In the genomic region with DNA sequence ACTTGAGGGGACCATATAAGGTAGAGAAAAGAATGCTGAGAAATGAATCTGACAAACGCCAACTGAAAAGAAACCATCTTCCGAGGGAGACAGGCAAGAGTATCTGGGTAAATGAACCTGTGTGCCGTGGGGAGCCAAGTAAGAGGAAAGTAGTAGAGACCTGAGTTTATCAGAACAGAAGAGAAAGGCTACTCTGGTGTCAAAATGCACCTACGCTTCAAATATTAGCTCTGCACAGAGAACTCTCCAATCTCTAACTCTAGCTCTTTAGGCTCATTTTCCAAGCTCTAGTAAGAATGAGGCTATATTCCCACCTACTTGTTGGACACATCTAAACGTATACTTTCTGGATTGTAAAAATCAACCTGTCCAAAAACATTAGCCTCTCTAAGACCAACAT, we compare ENCODE assay signal across 21 cellular contexts. TPM values are rescaled to one million over a fixed set of nuclear protein-coding genes. Genes with fewer than 3 reads are reported as not detected.
DNase-seq lines count a peak whose midpoint lies in the region; ATAC-seq, FAIRE-seq and TF ChIP-seq lines count a peak whose summit lies in the region.
"Had no signal": no experiment of that assay in that cellular context is flagged by ENCODE, and none has a peak within 500 bp of the region (broad histone marks: within the 10 kb centered on the region; RNA-seq: fewer than 3 reads in every experiment).

No MANE protein-coding gene starts in this region.

- no peak for DNase-seq in activated CD8-positive, alpha-beta T cell treated with anti-CD3 and anti-CD28 coated beads, Interleukin-2, amount 10 ng/mL, durations not matched to agents 7 days and 5 days
- no peak for DNase-seq in activated CD8-positive, alpha-beta T cell treated with anti-CD3 and anti-CD28 coated beads for 36 hours
- no peak for DNase-seq in CD4-positive, CD25-positive, alpha-beta regulatory T cell
- no peak for DNase-seq in right lobe of liver
- no peak for DNase-seq in GM12892 (ENCODE audit: insufficient read length)
- DNase-seq: Caco-2, DMS79, EL, GDM1, MM.1S, NCI-H2029, NCI-H446 treated with DMSO at 0.1 percent for 48 hours, NCI-H526 treated with DMSO at 0.1 percent for 48 hours, PC-9, SJCRH30 had no signal

- no peak overlapping the region for H3K4me3 ChIP-seq in CD4-positive, CD25-positive, alpha-beta regulatory T cell (ENCODE audit: low read depth, low read length)
- peak overlapping the region in 1 of 3 donors; percentile 23 for H3K4me3 ChIP-seq in right lobe of liver
- H3K4me3 ChIP-seq: PC-9, SJCRH30 had no signal

- peaks cover 5% of the 10 kb centered on the region for H3K4me1 ChIP-seq in CD4-positive, CD25-positive, alpha-beta regulatory T cell (ENCODE audit: control insufficient read depth, insufficient read depth, low read length, poor library complexity, severe bottlenecking)
- H3K4me1 ChIP-seq in right lobe of liver = peaks cover 0 to 17% (median 5%) of the 10 kb centered on the region in 4 donors
- H3K4me1 ChIP-seq: Caco-2, SJCRH30 had no signal

- TF ChIP-seq POLR2A in right lobe of liver (IDR thresholded peaks at IDR 0.05) (no peak), GM12892 (IDR thresholded peaks at IDR 0.05; ENCODE audit: low read depth, low read length) (no peak)

- no peaks in the 10 kb centered on the region for H3K9me3 Mint-ChIP-seq in activated CD8-positive, alpha-beta T cell treated with anti-CD3 and anti-CD28 coated beads, Interleukin-2, amount 10 ng/mL, durations not matched to agents 7 days and 5 days (ENCODE audit: insufficient read depth)
- no peaks in the 10 kb centered on the region for H3K9me3 Mint-ChIP-seq in activated CD8-positive, alpha-beta T cell treated with anti-CD3 and anti-CD28 coated beads for 36 hours
- H3K9me3 Mint-ChIP-seq in CD4-positive, CD25-positive, alpha-beta regulatory T cell = no peaks in the 10 kb centered on the region
- H3K9me3 Mint-ChIP-seq in activated T-helper 17 cell treated with anti-CD3 and anti-CD28 coated beads, Interleukin-2, amount 50 U/mL, for 72 hours = no peaks in the 10 kb centered on the region
- H3K9me3 Mint-ChIP-seq: IgD-negative memory B cell had no signal

- peak overlapping the region; percentile 11 for H3K27ac Mint-ChIP-seq in activated CD8-positive, alpha-beta T cell treated with anti-CD3 and anti-CD28 coated beads, Interleukin-2, amount 10 ng/mL, durations not matched to agents 7 days and 5 days
- H3K27ac Mint-ChIP-seq in activated CD8-positive, alpha-beta T cell treated with anti-CD3 and anti-CD28 coated beads for 36 hours = no peak overlapping the region
- H3K27ac Mint-ChIP-seq in CD4-positive, CD25-positive, alpha-beta regulatory T cell = peak overlapping the region; percentile 38 to 55 (median 54)
- peak overlapping the region; percentile 82 for H3K27ac Mint-ChIP-seq in activated T-helper 17 cell treated with anti-CD3 and anti-CD28 coated beads, Interleukin-2, amount 50 U/mL, for 72 hours

- CTCF ChIA-PET in activated CD8-positive, alpha-beta T cell treated with anti-CD3 and anti-CD28 coated beads, Interleukin-2, amount 10 ng/mL, durations not matched to agents 7 days and 5 days (lab: Charles Lee) = interaction anchor here (0.6 kb wide), 1 partner anchor 1467 kb away, joined by 4 read pairs; no protein-coding TSS in a partner anchor
- CTCF ChIA-PET in activated CD8-positive, alpha-beta T cell treated with anti-CD3 and anti-CD28 coated beads for 36 hours (lab: Charles Lee) = no interaction called here

- no peak for ATAC-seq in activated CD8-positive, alpha-beta T cell treated with anti-CD3 and anti-CD28 coated beads, Interleukin-2, amount 10 ng/mL, durations not matched to agents 7 days and 5 days
- ATAC-seq in activated CD8-positive, alpha-beta T cell treated with anti-CD3 and anti-CD28 coated beads for 36 hours = no peak
- ATAC-seq in CD4-positive, CD25-positive, alpha-beta regulatory T cell (ENCODE audit: low read depth in 2 of 2) = no peak
- no peak for ATAC-seq in activated T-helper 17 cell treated with anti-CD3 and anti-CD28 coated beads, Interleukin-2, amount 50 U/mL, for 72 hours (replicated peaks)
- peak; percentile 46 to 69 (median 57) for ATAC-seq in right lobe of liver
- ATAC-seq in GM21526 (IDR thresholded peaks at IDR 0.05; ENCODE audit: low FRiP score, unreplicated experiment) = no peak
- ATAC-seq: Right ventricle myocardium inferior had no signal

- FAIRE-seq in GM12892 (lab: Jason Lieb, UNC) = no peak
- FAIRE-seq: GM12891 had no signal

- peaks cover 90% of the 10 kb centered on the region for H3K36me3 ChIP-seq in CD4-positive, CD25-positive, alpha-beta regulatory T cell (ENCODE audit: control insufficient read depth, insufficient read depth, low read length)
- H3K36me3 ChIP-seq in right lobe of liver = peaks cover 4 to 33% (median 8%) of the 10 kb centered on the region in 4 donors

- peaks cover 49% of the 10 kb centered on the region for H3K36me3 Mint-ChIP-seq in activated CD8-positive, alpha-beta T cell treated with anti-CD3 and anti-CD28 coated beads, Interleukin-2, amount 10 ng/mL, durations not matched to agents 7 days and 5 days (ENCODE audit: low read depth)
- H3K36me3 Mint-ChIP-seq in activated CD8-positive, alpha-beta T cell treated with anti-CD3 and anti-CD28 coated beads for 36 hours (ENCODE audit: low read depth) = peaks cover 32% of the 10 kb centered on the region
- peaks cover 45% of the 10 kb centered on the region for H3K36me3 Mint-ChIP-seq in CD4-positive, CD25-positive, alpha-beta regulatory T cell
- peaks cover 92% of the 10 kb centered on the region for H3K36me3 Mint-ChIP-seq in activated T-helper 17 cell treated with anti-CD3 and anti-CD28 coated beads, Interleukin-2, amount 50 U/mL, for 72 hours (ENCODE audit: low read depth)

- no peaks in the 10 kb centered on the region for H3K27me3 Mint-ChIP-seq in activated CD8-positive, alpha-beta T cell treated with anti-CD3 and anti-CD28 coated beads, Interleukin-2, amount 10 ng/mL, durations not matched to agents 7 days and 5 days (ENCODE audit: low read depth)
- no peaks in the 10 kb centered on the region for H3K27me3 Mint-ChIP-seq in activated CD8-positive, alpha-beta T cell treated with anti-CD3 and anti-CD28 coated beads for 36 hours
- H3K27me3 Mint-ChIP-seq in CD4-positive, CD25-positive, alpha-beta regulatory T cell = no peaks in the 10 kb centered on the region
- no peaks in the 10 kb centered on the region for H3K27me3 Mint-ChIP-seq in activated T-helper 17 cell treated with anti-CD3 and anti-CD28 coated beads, Interleukin-2, amount 50 U/mL, for 72 hours
- H3K27me3 Mint-ChIP-seq: IgD-negative memory B cell had no signal

- WGBS in right lobe of liver (ENCODE audit: insufficient coverage, low coverage, low lambda C conversion rate, missing lambda C conversion rate) = 57% methylated on average over 5 of the region's 5 CpGs

- intact Hi-C loops in activated CD8-positive, alpha-beta T cell treated with anti-CD3 and anti-CD28 coated beads for 36 hours (cut with micrococcal nuclease) = no loop called here
- intact Hi-C loops in right lobe of liver (cut with DNase I) = no loop called here

- no peaks in the 10 kb centered on the region for H3K9me3 ChIP-seq in CD4-positive, CD25-positive, alpha-beta regulatory T cell (ENCODE audit: control insufficient read depth in 2 of 2, low read length in 2 of 2)
- no peaks in the 10 kb centered on the region for H3K9me3 ChIP-seq in right lobe of liver
- H3K9me3 ChIP-seq: Caco-2, SJCRH30 had no signal

- peaks cover 16% of the 10 kb centered on the region for H3K4me1 Mint-ChIP-seq in activated CD8-positive, alpha-beta T cell treated with anti-CD3 and anti-CD28 coated beads, Interleukin-2, amount 10 ng/mL, durations not matched to agents 7 days and 5 days (ENCODE audit: low read depth)
- H3K4me1 Mint-ChIP-seq in activated CD8-positive, alpha-beta T cell treated with anti-CD3 and anti-CD28 coated beads for 36 hours (ENCODE audit: low read depth) = peaks cover 2% of the 10 kb centered on the region
- peaks cover 2 to 15% (median 9%) of the 10 kb centered on the region in 4 donors for H3K4me1 Mint-ChIP-seq in CD4-positive, CD25-positive, alpha-beta regulatory T cell
- H3K4me1 Mint-ChIP-seq in activated T-helper 17 cell treated with anti-CD3 and anti-CD28 coated beads, Interleukin-2, amount 50 U/mL, for 72 hours = no peaks in the 10 kb centered on the region
- H3K4me1 Mint-ChIP-seq: IgD-negative memory B cell had no signal

- no peak for TF ChIP-seq CTCF in activated CD8-positive, alpha-beta T cell treated with anti-CD3 and anti-CD28 coated beads for 36 hours (IDR thresholded peaks at IDR 0.05)
- TF ChIP-seq CTCF in right lobe of liver (IDR thresholded peaks at IDR 0.05) = no peak

- H3K27me3 ChIP-seq in CD4-positive, CD25-positive, alpha-beta regulatory T cell (ENCODE audit: control insufficient read depth, insufficient read depth, low read length) = no peaks in the 10 kb centered on the region
- no peaks in the 10 kb centered on the region for H3K27me3 ChIP-seq in right lobe of liver
- H3K27me3 ChIP-seq: SJCRH30 had no signal

- H3K4me3 Mint-ChIP-seq in activated CD8-positive, alpha-beta T cell treated with anti-CD3 and anti-CD28 coated beads, Interleukin-2, amount 10 ng/mL, durations not matched to agents 7 days and 5 days = no peak overlapping the region
- H3K4me3 Mint-ChIP-seq in activated CD8-positive, alpha-beta T cell treated with anti-CD3 and anti-CD28 coated beads for 36 hours = no peak overlapping the region
- no peak overlapping the region for H3K4me3 Mint-ChIP-seq in CD4-positive, CD25-positive, alpha-beta regulatory T cell
- H3K4me3 Mint-ChIP-seq in activated T-helper 17 cell treated with anti-CD3 and anti-CD28 coated beads, Interleukin-2, amount 50 U/mL, for 72 hours = no peak overlapping the region
- H3K4me3 Mint-ChIP-seq: IgD-negative memory B cell had no signal

- POLR2A ChIA-PET in activated CD8-positive, alpha-beta T cell treated with anti-CD3 and anti-CD28 coated beads, Interleukin-2, amount 10 ng/mL, durations not matched to agents 7 days and 5 days (lab: Charles Lee) = no interaction called here
- POLR2A ChIA-PET in activated CD8-positive, alpha-beta T cell treated with anti-CD3 and anti-CD28 coated beads for 36 hours (lab: Charles Lee) = no interaction called here

- no peak overlapping the region for H3K27ac ChIP-seq in CD4-positive, CD25-positive, alpha-beta regulatory T cell (ENCODE audit: insufficient read depth, low read length, poor library complexity, severe bottlenecking)
- H3K27ac ChIP-seq in right lobe of liver = peak overlapping the region; percentile 26 to 70 (median 56)
- H3K27ac ChIP-seq: KMS-11, PC-9, SJCRH30 had no signal

RNA-seq across cellular contexts. Expression of a gene that starts 53.5 kb away (rescaled TPM):
- 100 to 1,000 TPM; 112 to 114 TPM for total RNA-seq in activated CD8-positive, alpha-beta T cell treated with anti-CD3 and anti-CD28 coated beads, Interleukin-2, amount 10 ng/mL, durations not matched to agents 7 days and 5 days
- total RNA-seq in activated CD8-positive, alpha-beta T cell treated with anti-CD3 and anti-CD28 coated beads for 36 hours = 100 to 1,000 TPM; 165 to 171 TPM
- 107 TPM for total RNA-seq in CD4-positive, CD25-positive, alpha-beta regulatory T cell
- polyA plus RNA-seq in CD4-positive, CD25-positive, alpha-beta regulatory T cell = 10 to 100 TPM; 52.8 to 66.6 (median 57.4) TPM
- total RNA-seq in activated T-helper 17 cell treated with anti-CD3 and anti-CD28 coated beads, Interleukin-2, amount 50 U/mL, for 72 hours = 10 to 100 TPM; 71.2 to 85.9 TPM
- 10 to 100 TPM; 26.3 to 42.3 (median 33.5) TPM for total RNA-seq in right lobe of liver
- 83.1 TPM for polyA plus RNA-seq in GM12892 (2012; ENCODE audit: missing spikeins)

Comparison
In these comparisons a context has a peak if more than half of its experiments do, and no peak if none do; other contexts are left out.
1. ATAC-seq: peak in right lobe of liver (4 of 4); none in activated CD8-positive, alpha-beta T cell treated with anti-CD3 and anti-CD28 coated beads, Interleukin-2, amount 10 ng/mL, durations not matched to agents 7 days and 5 days (single experiment), activated CD8-positive, alpha-beta T cell treated with anti-CD3 and anti-CD28 coated beads for 36 hours (single experiment), CD4-positive, CD25-positive, alpha-beta regulatory T cell (0 of 2), activated T-helper 17 cell treated with anti-CD3 and anti-CD28 coated beads, Interleukin-2, amount 50 U/mL, for 72 hours (single experiment) and GM21526 (single experiment).